Comparison of ENCODE assay signal across 1 cellular context in the genomic region with DNA sequence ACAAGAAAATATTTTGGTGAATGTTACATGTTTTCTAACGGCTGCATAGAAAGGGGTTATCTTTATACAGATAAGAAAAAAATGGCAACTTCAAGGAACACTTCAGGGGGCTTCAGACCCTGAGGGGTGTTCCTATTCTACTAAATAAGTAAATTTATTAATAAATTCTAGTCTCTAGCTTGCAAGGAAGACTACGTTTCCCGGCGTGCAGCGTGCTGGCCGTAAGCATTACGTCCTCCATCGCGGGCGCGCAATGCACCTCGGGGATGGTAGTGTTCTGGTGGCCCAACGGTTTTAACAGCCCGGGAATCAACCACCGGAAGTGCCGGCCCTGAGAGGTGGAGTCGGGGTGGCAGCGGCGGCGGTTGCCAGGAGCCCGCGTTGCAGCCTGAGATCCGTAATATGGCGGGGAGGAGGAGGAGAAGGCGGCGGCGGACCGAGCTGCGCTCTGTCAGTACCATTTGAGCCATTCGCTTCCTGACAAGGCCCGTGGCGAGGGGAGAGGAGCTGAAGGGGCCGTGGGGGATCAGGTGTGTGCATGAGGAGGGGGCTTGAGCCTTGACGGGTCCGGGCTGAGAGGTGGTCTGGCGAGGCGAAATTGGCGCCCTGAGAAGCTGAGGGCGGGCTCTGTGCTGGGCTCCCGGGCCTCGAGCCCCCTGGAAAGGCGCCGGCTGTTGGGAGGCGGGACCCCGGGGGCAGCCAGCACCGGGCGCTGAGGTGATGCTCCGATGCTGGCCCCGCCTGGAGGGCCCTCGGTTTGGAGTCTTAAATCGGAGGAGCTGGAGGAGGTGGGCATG.
TF ChIP-seq lines count a peak whose summit lies in the region.

A gene with protein sequence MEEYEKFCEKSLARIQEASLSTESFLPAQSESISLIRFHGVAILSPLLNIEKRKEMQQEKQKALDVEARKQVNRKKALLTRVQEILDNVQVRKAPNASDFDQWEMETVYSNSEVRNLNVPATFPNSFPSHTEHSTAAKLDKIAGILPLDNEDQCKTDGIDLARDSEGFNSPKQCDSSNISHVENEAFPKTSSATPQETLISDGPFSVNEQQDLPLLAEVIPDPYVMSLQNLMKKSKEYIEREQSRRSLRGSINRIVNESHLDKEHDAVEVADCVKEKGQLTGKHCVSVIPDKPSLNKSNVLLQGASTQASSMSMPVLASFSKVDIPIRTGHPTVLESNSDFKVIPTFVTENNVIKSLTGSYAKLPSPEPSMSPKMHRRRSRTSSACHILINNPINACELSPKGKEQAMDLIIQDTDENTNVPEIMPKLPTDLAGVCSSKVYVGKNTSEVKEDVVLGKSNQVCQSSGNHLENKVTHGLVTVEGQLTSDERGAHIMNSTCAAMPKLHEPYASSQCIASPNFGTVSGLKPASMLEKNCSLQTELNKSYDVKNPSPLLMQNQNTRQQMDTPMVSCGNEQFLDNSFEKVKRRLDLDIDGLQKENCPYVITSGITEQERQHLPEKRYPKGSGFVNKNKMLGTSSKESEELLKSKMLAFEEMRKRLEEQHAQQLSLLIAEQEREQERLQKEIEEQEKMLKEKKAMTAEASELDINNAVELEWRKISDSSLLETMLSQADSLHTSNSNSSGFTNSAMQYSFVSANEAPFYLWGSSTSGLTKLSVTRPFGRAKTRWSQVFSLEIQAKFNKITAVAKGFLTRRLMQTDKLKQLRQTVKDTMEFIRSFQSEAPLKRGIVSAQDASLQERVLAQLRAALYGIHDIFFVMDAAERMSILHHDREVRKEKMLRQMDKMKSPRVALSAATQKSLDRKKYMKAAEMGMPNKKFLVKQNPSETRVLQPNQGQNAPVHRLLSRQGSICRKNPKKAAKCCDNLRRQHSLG (plus strand): TSS at position 384 of the 797 bp plus-strand sequence. CDS start 3,940 bp downstream, outside the sequence.

TF ChIP-seq in K562, 482 proteins besides CTCF, POLR2A, EP300 and RAD21 (continued from another document and continues in another):
- TF ChIP-seq, protein P1, sequence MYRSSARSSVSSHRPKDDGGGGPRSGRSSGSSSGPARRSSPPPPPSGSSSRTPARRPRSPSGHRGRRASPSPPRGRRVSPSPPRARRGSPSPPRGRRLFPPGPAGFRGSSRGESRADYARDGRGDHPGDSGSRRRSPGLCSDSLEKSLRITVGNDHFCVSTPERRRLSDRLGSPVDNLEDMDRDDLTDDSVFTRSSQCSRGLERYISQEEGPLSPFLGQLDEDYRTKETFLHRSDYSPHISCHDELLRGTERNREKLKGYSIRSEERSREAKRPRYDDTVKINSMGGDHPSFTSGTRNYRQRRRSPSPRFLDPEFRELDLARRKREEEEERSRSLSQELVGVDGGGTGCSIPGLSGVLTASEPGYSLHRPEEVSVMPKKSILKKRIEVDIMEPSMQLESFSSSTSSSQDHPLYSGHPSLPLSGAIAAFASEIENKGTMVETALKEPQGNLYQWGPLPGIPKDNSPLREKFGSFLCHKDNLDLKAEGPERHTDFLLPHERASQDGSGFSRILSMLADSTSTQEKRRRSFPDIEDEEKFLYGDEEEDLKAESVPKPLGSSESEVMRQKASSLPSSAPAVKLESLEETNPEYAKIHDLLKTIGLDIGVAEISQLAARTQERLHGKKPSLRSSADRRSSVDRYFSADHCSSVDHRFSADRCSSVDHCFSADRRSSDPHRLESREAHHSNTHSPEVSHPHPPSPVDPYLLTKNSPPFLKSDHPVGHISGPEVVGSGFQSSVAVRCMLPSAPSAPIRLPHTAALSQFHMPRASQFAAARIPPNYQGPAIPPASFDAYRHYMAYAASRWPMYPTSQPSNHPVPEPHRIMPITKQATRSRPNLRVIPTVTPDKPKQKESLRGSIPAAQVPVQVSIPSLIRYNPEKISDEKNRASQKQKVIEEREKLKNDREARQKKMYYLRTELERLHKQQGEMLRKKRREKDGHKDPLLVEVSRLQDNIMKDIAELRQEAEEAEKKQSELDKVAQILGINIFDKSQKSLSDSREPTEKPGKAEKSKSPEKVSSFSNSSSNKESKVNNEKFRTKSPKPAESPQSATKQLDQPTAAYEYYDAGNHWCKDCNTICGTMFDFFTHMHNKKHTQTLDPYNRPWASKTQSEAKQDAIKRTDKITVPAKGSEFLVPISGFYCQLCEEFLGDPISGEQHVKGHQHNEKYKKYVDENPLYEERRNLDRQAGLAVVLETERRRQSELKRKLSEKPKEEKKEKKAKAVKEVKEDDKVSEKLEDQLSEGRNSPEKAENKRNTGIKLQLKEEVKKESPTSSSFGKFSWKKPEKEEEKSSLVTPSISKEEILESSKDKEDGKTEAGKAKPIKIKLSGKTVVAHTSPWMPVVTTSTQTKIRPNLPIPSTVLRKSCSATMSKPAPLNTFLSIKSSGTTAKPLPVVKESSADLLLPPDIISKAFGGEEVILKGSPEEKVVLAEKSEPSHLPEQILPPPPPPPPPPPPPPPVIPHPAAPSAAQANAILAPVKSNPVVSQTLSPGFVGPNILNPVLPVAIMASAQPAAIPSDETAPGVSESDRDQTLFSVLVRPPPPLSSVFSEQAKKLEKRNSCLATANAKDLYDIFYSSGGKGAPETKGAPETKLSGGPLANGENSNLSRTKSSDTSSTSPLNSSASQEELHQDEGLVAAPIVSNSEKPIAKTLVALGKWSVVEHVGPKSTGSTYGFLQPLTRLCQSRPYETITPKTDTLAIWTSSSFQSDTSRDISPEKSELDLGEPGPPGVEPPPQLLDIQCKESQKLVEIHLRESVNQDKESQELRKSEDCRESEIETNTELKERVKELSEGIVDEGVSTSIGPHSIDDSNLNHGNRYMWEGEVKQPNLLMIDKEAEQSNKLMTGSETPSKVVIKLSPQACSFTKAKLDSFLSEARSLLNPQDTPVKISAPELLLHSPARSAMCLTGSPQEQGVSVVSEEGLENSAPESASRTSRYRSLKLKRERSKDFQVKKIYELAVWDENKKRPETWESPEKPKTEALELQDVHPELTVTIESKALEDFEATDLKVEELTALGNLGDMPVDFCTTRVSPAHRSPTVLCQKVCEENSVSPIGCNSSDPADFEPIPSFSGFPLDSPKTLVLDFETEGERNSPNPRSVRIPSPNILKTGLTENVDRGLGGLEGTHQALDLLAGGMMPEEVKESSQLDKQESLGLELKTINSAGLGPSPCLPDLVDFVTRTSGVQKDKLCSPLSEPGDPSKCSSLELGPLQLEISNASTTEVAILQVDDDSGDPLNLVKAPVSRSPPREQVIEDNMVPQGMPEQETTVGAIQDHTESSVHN (IDR thresholded peaks at IDR 0.05; ENCODE audit: borderline replicate concordance in 1 of 2, low read depth in 1 of 2) = no peak
- TF ChIP-seq, protein P2, sequence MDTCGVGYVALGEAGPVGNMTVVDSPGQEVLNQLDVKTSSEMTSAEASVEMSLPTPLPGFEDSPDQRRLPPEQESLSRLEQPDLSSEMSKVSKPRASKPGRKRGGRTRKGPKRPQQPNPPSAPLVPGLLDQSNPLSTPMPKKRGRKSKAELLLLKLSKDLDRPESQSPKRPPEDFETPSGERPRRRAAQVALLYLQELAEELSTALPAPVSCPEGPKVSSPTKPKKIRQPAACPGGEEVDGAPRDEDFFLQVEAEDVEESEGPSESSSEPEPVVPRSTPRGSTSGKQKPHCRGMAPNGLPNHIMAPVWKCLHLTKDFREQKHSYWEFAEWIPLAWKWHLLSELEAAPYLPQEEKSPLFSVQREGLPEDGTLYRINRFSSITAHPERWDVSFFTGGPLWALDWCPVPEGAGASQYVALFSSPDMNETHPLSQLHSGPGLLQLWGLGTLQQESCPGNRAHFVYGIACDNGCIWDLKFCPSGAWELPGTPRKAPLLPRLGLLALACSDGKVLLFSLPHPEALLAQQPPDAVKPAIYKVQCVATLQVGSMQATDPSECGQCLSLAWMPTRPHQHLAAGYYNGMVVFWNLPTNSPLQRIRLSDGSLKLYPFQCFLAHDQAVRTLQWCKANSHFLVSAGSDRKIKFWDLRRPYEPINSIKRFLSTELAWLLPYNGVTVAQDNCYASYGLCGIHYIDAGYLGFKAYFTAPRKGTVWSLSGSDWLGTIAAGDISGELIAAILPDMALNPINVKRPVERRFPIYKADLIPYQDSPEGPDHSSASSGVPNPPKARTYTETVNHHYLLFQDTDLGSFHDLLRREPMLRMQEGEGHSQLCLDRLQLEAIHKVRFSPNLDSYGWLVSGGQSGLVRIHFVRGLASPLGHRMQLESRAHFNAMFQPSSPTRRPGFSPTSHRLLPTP (IDR thresholded peaks at IDR 0.05; ENCODE audit: borderline replicate concordance, extremely low read depth, insufficient read length) = no peak
- TF ChIP-seq, protein P3, sequence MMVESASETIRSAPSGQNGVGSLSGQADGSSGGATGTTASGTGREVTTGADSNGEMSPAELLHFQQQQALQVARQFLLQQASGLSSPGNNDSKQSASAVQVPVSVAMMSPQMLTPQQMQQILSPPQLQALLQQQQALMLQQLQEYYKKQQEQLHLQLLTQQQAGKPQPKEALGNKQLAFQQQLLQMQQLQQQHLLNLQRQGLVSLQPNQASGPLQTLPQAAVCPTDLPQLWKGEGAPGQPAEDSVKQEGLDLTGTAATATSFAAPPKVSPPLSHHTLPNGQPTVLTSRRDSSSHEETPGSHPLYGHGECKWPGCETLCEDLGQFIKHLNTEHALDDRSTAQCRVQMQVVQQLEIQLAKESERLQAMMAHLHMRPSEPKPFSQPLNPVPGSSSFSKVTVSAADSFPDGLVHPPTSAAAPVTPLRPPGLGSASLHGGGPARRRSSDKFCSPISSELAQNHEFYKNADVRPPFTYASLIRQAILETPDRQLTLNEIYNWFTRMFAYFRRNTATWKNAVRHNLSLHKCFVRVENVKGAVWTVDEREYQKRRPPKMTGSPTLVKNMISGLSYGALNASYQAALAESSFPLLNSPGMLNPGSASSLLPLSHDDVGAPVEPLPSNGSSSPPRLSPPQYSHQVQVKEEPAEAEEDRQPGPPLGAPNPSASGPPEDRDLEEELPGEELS (CRISPR knock-in tag; IDR thresholded peaks at IDR 0.05; ENCODE audit: borderline replicate concordance) = no peak
- no peak for TF ChIP-seq ZNF586 (CRISPR knock-in tag; conservative IDR thresholded peaks at IDR 0.05)
- TF ChIP-seq CBX8 (IDR thresholded peaks at IDR 0.05; ENCODE audit: borderline replicate concordance, extremely low read depth, low read depth, low read length, poor library complexity, severe bottlenecking) = no peak
- no peak for TF ChIP-seq KLF16 (IDR thresholded peaks at IDR 0.05)
- TF ChIP-seq, protein P4, sequence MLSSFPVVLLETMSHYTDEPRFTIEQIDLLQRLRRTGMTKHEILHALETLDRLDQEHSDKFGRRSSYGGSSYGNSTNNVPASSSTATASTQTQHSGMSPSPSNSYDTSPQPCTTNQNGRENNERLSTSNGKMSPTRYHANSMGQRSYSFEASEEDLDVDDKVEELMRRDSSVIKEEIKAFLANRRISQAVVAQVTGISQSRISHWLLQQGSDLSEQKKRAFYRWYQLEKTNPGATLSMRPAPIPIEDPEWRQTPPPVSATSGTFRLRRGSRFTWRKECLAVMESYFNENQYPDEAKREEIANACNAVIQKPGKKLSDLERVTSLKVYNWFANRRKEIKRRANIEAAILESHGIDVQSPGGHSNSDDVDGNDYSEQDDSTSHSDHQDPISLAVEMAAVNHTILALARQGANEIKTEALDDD (IDR thresholded peaks at IDR 0.05) = no peak
- no peak for TF ChIP-seq SMAD1 (IDR thresholded peaks at IDR 0.05; ENCODE audit: low read depth, low read length, partially characterized antibody)
- no peak for TF ChIP-seq MEF2A (IDR thresholded peaks at IDR 0.05; ENCODE audit: control insufficient read depth, low read depth, low read length)
- TF ChIP-seq ZNF274 (IDR thresholded peaks at IDR 0.05; ENCODE audit: borderline replicate concordance, low read depth, low read length) = no peak
- peak in 1 of 2 experiments; percentile 59; a peak in 1 of 4 replicates for TF ChIP-seq MAZ (CRISPR knock-in tag; conservative IDR thresholded peaks at IDR 0.05 in 1 of 2, IDR thresholded peaks at IDR 0.05 in 1 of 2)
- peak; percentile 83 for TF ChIP-seq ETV1 (tag; conservative IDR thresholded peaks at IDR 0.05; ENCODE audit: low read depth)
- no peak for TF ChIP-seq GTF2A2 (tag; IDR thresholded peaks at IDR 0.05)
- TF ChIP-seq, protein P5, sequence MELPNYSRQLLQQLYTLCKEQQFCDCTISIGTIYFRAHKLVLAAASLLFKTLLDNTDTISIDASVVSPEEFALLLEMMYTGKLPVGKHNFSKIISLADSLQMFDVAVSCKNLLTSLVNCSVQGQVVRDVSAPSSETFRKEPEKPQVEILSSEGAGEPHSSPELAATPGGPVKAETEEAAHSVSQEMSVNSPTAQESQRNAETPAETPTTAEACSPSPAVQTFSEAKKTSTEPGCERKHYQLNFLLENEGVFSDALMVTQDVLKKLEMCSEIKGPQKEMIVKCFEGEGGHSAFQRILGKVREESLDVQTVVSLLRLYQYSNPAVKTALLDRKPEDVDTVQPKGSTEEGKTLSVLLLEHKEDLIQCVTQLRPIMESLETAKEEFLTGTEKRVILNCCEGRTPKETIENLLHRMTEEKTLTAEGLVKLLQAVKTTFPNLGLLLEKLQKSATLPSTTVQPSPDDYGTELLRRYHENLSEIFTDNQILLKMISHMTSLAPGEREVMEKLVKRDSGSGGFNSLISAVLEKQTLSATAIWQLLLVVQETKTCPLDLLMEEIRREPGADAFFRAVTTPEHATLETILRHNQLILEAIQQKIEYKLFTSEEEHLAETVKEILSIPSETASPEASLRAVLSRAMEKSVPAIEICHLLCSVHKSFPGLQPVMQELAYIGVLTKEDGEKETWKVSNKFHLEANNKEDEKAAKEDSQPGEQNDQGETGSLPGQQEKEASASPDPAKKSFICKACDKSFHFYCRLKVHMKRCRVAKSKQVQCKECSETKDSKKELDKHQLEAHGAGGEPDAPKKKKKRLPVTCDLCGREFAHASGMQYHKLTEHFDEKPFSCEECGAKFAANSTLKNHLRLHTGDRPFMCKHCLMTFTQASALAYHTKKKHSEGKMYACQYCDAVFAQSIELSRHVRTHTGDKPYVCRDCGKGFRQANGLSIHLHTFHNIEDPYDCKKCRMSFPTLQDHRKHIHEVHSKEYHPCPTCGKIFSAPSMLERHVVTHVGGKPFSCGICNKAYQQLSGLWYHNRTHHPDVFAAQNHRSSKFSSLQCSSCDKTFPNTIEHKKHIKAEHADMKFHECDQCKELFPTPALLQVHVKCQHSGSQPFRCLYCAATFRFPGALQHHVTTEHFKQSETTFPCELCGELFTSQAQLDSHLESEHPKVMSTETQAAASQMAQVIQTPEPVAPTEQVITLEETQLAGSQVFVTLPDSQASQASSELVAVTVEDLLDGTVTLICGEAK (IDR thresholded peaks at IDR 0.05) = peak; percentile 89
- TF ChIP-seq, protein P5 (CRISPR knock-in tag; IDR thresholded peaks at IDR 0.05) = no peak
